Comparison of ENCODE assay signal across 15 cellular contexts in the genomic region with DNA sequence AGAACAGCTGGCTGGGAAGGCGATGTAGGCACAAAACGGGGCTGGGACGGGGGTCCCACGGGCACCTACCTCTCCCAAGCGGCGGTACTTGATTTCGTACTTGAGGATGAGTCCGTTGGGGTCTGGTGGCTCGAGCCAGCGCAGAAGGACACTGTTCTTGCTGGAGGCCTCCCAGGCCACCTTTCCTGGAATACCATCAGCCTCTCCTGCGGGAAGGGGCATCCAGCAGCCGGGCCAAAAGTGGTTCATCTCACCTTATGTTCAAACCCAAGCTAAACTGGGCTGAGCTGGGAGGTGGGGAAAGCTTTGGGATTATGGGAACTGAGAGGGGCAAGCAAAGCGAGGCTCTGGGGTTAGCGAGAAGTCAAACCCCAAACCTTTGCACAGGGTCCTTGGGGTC. TPM values are rescaled to one million over a fixed set of nuclear protein-coding genes. Genes with fewer than 3 reads are reported as not detected.
DNase-seq lines count a peak whose midpoint lies in the region; ATAC-seq and TF ChIP-seq lines count a peak whose summit lies in the region.
"Had no signal": no experiment of that assay in that cellular context is flagged by ENCODE, and none has a peak within 500 bp of the region (broad histone marks: within the 10 kb centered on the region; RNA-seq: fewer than 3 reads in every experiment).

No MANE protein-coding gene starts in this region.

- ATAC-seq in stimulated activated memory B cell treated with anti-CD40 and anti-IgM and Interleukin-4, amounts not matched to agents 10 μg/mL and 1 μg/mL and 100 μg/mL, for 72 hours: no peak
- no peak for ATAC-seq in SK-N-SH treated with all-trans-retinoic acid at 6 μM for 48 hours
- ATAC-seq in GM21723 (IDR thresholded peaks at IDR 0.05; ENCODE audit: unreplicated experiment): no peak
- ATAC-seq: left colon had no signal

- no peaks in the 10 kb centered on the region for H3K36me3 Mint-ChIP-seq in activated naive CD4-positive, alpha-beta T cell treated with anti-CD3 and anti-CD28 coated beads, Interleukin-2, amount 50 U/mL, for 24 hours
- peaks cover 2% of the 10 kb centered on the region for H3K36me3 Mint-ChIP-seq in activated T-helper 1 cell treated with anti-CD3 and anti-CD28 coated beads, Interleukin-12 subunit alpha, Interleukin-12 subunit beta, Interleukin-2, Interleukin-4 antibody, amounts not matched to agents 30 ng/mL and 10 ng/mL and 1 ng/mL, durations not matched to agents 14 hours and 24 hours and 36 hours (ENCODE audit: low read depth)
- no peaks in the 10 kb centered on the region for H3K36me3 Mint-ChIP-seq in stimulated activated memory B cell treated with anti-CD40 and anti-IgM and Interleukin-4, amounts not matched to agents 10 μg/mL and 1 μg/mL and 100 μg/mL, for 72 hours

- H3K36me3 ChIP-seq in iPS-15b (ENCODE audit: control insufficient read depth, insufficient read depth, low read length): no peaks in the 10 kb centered on the region
- H3K36me3 ChIP-seq: transverse colon had no signal

- H3K9me3 ChIP-seq in iPS-15b (ENCODE audit: control insufficient read depth, insufficient read depth, low read length): no peaks in the 10 kb centered on the region
- H3K9me3 ChIP-seq: transverse colon had no signal

- no peak overlapping the region for H3K9ac ChIP-seq in iPS-15b (ENCODE audit: low read depth, low read length)

- no peak overlapping the region for H3K27ac Mint-ChIP-seq in activated naive CD4-positive, alpha-beta T cell treated with anti-CD3 and anti-CD28 coated beads, Interleukin-2, amount 50 U/mL, for 24 hours
- no peak overlapping the region for H3K27ac Mint-ChIP-seq in activated T-helper 1 cell treated with anti-CD3 and anti-CD28 coated beads, Interleukin-12 subunit alpha, Interleukin-12 subunit beta, Interleukin-2, Interleukin-4 antibody, amounts not matched to agents 30 ng/mL and 10 ng/mL and 1 ng/mL, durations not matched to agents 14 hours and 24 hours and 36 hours
- no peak overlapping the region for H3K27ac Mint-ChIP-seq in stimulated activated memory B cell treated with anti-CD40 and anti-IgM and Interleukin-4, amounts not matched to agents 10 μg/mL and 1 μg/mL and 100 μg/mL, for 72 hours

- H3K9me3 Mint-ChIP-seq in activated naive CD4-positive, alpha-beta T cell treated with anti-CD3 and anti-CD28 coated beads, Interleukin-2, amount 50 U/mL, for 24 hours: no peaks in the 10 kb centered on the region
- H3K9me3 Mint-ChIP-seq in activated T-helper 1 cell treated with anti-CD3 and anti-CD28 coated beads, Interleukin-12 subunit alpha, Interleukin-12 subunit beta, Interleukin-2, Interleukin-4 antibody, amounts not matched to agents 30 ng/mL and 10 ng/mL and 1 ng/mL, durations not matched to agents 14 hours and 24 hours and 36 hours: no peaks in the 10 kb centered on the region
- H3K9me3 Mint-ChIP-seq in stimulated activated memory B cell treated with anti-CD40 and anti-IgM and Interleukin-4, amounts not matched to agents 10 μg/mL and 1 μg/mL and 100 μg/mL, for 72 hours: no peaks in the 10 kb centered on the region

- intact Hi-C loops in activated T-helper 1 cell treated with anti-CD3 and anti-CD28 coated beads, Interleukin-12 subunit alpha, Interleukin-12 subunit beta, Interleukin-2, Interleukin-4 antibody, amounts not matched to agents 30 ng/mL and 10 ng/mL and 1 ng/mL, durations not matched to agents 14 hours and 24 hours and 36 hours (cut with micrococcal nuclease): loop anchor here (1.0 to 5.0 kb wide), 2 partner anchors 10 to 32 kb away; no protein-coding TSS in a partner anchor

- peaks cover 84% of the 10 kb centered on the region for H3K27me3 ChIP-seq in iPS-15b (ENCODE audit: control insufficient read depth, insufficient read depth, low read length)

- peak overlapping the region; percentile 64 for H3K4me3 ChIP-seq in iPS-15b (ENCODE audit: low read depth, low read length)
- H3K4me3 ChIP-seq: K562, transverse colon had no signal

- peaks cover 35% of the 10 kb centered on the region for H3K27me3 Mint-ChIP-seq in activated naive CD4-positive, alpha-beta T cell treated with anti-CD3 and anti-CD28 coated beads, Interleukin-2, amount 50 U/mL, for 24 hours
- H3K27me3 Mint-ChIP-seq in activated T-helper 1 cell treated with anti-CD3 and anti-CD28 coated beads, Interleukin-12 subunit alpha, Interleukin-12 subunit beta, Interleukin-2, Interleukin-4 antibody, amounts not matched to agents 30 ng/mL and 10 ng/mL and 1 ng/mL, durations not matched to agents 14 hours and 24 hours and 36 hours (ENCODE audit: insufficient read depth): peaks cover 48% of the 10 kb centered on the region
- H3K27me3 Mint-ChIP-seq in stimulated activated memory B cell treated with anti-CD40 and anti-IgM and Interleukin-4, amounts not matched to agents 10 μg/mL and 1 μg/mL and 100 μg/mL, for 72 hours: peaks cover 98% of the 10 kb centered on the region

- H3K4me3 Mint-ChIP-seq in activated naive CD4-positive, alpha-beta T cell treated with anti-CD3 and anti-CD28 coated beads, Interleukin-2, amount 50 U/mL, for 24 hours: peak overlapping the region; percentile 52
- H3K4me3 Mint-ChIP-seq in activated T-helper 1 cell treated with anti-CD3 and anti-CD28 coated beads, Interleukin-12 subunit alpha, Interleukin-12 subunit beta, Interleukin-2, Interleukin-4 antibody, amounts not matched to agents 30 ng/mL and 10 ng/mL and 1 ng/mL, durations not matched to agents 14 hours and 24 hours and 36 hours: peak overlapping the region; percentile 49
- peak overlapping the region; percentile 32 for H3K4me3 Mint-ChIP-seq in stimulated activated memory B cell treated with anti-CD40 and anti-IgM and Interleukin-4, amounts not matched to agents 10 μg/mL and 1 μg/mL and 100 μg/mL, for 72 hours

- peaks cover 36% of the 10 kb centered on the region for H3K4me1 Mint-ChIP-seq in activated naive CD4-positive, alpha-beta T cell treated with anti-CD3 and anti-CD28 coated beads, Interleukin-2, amount 50 U/mL, for 24 hours
- H3K4me1 Mint-ChIP-seq in activated T-helper 1 cell treated with anti-CD3 and anti-CD28 coated beads, Interleukin-12 subunit alpha, Interleukin-12 subunit beta, Interleukin-2, Interleukin-4 antibody, amounts not matched to agents 30 ng/mL and 10 ng/mL and 1 ng/mL, durations not matched to agents 14 hours and 24 hours and 36 hours (ENCODE audit: low read depth): peaks cover 31% of the 10 kb centered on the region
- peaks cover 29% of the 10 kb centered on the region for H3K4me1 Mint-ChIP-seq in stimulated activated memory B cell treated with anti-CD40 and anti-IgM and Interleukin-4, amounts not matched to agents 10 μg/mL and 1 μg/mL and 100 μg/mL, for 72 hours

- H3K4me1 ChIP-seq in iPS-15b (ENCODE audit: control insufficient read depth, insufficient read depth, low read length): peaks cover 6% of the 10 kb centered on the region

- DNase-seq in activated naive CD4-positive, alpha-beta T cell treated with Interleukin-2 at 50 U/mL for 16 hours: no peak
- no peak for DNase-seq in activated T-helper 1 cell treated with anti-CD3 and anti-CD28 coated beads, Interleukin-12 subunit alpha, Interleukin-12 subunit beta, Interleukin-2, Interleukin-4 antibody, amounts not matched to agents 30 ng/mL and 10 ng/mL and 1 ng/mL, durations not matched to agents 14 hours and 24 hours and 36 hours (ENCODE audit: low spot score)
- DNase-seq in NCI-H446 (lab: John Stamatoyannopoulos, UW): no peak
- DNase-seq: DND-41, GOT3, left colon, NCI-H2029 treated with DMSO at 0.1 percent for 48 hours, NCI-H510A, transverse colon had no signal

TF ChIP-seq in SK-N-SH treated with all-trans-retinoic acid at 6 μM for 48 hours, 23 proteins besides CTCF, POLR2A, EP300 and RAD21 (continues in another document):
- TF ChIP-seq, protein P1, sequence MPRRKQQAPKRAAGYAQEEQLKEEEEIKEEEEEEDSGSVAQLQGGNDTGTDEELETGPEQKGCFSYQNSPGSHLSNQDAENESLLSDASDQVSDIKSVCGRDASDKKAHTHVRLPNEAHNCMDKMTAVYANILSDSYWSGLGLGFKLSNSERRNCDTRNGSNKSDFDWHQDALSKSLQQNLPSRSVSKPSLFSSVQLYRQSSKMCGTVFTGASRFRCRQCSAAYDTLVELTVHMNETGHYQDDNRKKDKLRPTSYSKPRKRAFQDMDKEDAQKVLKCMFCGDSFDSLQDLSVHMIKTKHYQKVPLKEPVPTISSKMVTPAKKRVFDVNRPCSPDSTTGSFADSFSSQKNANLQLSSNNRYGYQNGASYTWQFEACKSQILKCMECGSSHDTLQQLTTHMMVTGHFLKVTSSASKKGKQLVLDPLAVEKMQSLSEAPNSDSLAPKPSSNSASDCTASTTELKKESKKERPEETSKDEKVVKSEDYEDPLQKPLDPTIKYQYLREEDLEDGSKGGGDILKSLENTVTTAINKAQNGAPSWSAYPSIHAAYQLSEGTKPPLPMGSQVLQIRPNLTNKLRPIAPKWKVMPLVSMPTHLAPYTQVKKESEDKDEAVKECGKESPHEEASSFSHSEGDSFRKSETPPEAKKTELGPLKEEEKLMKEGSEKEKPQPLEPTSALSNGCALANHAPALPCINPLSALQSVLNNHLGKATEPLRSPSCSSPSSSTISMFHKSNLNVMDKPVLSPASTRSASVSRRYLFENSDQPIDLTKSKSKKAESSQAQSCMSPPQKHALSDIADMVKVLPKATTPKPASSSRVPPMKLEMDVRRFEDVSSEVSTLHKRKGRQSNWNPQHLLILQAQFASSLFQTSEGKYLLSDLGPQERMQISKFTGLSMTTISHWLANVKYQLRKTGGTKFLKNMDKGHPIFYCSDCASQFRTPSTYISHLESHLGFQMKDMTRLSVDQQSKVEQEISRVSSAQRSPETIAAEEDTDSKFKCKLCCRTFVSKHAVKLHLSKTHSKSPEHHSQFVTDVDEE (CRISPR knock-in tag; IDR thresholded peaks at IDR 0.05): no peak
- no peak for TF ChIP-seq TOX (CRISPR knock-in tag; IDR thresholded peaks at IDR 0.05; ENCODE audit: borderline replicate concordance)

RNA-seq across cellular contexts. Expression of gene INSRR, which starts 14.3 kb away (rescaled TPM):
- total RNA-seq in activated T-helper 1 cell treated with anti-CD3 and anti-CD28 coated beads, Interleukin-12 subunit alpha, Interleukin-12 subunit beta, Interleukin-2, Interleukin-4 antibody, amounts not matched to agents 30 ng/mL and 10 ng/mL and 1 ng/mL, durations not matched to agents 14 hours and 24 hours and 36 hours: 0.65 and 0.78 TPM in 2 replicates
- total RNA-seq: left colon, transverse colon had no signal

RNA-seq across cellular contexts. Expression of gene NTRK1, which starts 16.0 kb away (rescaled TPM):
- 49.1 and 49.8 TPM in 2 replicates for total RNA-seq in activated T-helper 1 cell treated with anti-CD3 and anti-CD28 coated beads, Interleukin-12 subunit alpha, Interleukin-12 subunit beta, Interleukin-2, Interleukin-4 antibody, amounts not matched to agents 30 ng/mL and 10 ng/mL and 1 ng/mL, durations not matched to agents 14 hours and 24 hours and 36 hours

RNA-seq across cellular contexts. Expression of gene SH2D2A, which starts 28.0 kb away (rescaled TPM):
- 283 and 286 TPM in 2 replicates for total RNA-seq in activated T-helper 1 cell treated with anti-CD3 and anti-CD28 coated beads, Interleukin-12 subunit alpha, Interleukin-12 subunit beta, Interleukin-2, Interleukin-4 antibody, amounts not matched to agents 30 ng/mL and 10 ng/mL and 1 ng/mL, durations not matched to agents 14 hours and 24 hours and 36 hours

RNA-seq across cellular contexts. Expression of gene PEAR1, which starts 48.9 kb away (rescaled TPM):
- 0.36 and 0.51 TPM in 2 replicates for total RNA-seq in activated T-helper 1 cell treated with anti-CD3 and anti-CD28 coated beads, Interleukin-12 subunit alpha, Interleukin-12 subunit beta, Interleukin-2, Interleukin-4 antibody, amounts not matched to agents 30 ng/mL and 10 ng/mL and 1 ng/mL, durations not matched to agents 14 hours and 24 hours and 36 hours
